In the genomic region with DNA sequence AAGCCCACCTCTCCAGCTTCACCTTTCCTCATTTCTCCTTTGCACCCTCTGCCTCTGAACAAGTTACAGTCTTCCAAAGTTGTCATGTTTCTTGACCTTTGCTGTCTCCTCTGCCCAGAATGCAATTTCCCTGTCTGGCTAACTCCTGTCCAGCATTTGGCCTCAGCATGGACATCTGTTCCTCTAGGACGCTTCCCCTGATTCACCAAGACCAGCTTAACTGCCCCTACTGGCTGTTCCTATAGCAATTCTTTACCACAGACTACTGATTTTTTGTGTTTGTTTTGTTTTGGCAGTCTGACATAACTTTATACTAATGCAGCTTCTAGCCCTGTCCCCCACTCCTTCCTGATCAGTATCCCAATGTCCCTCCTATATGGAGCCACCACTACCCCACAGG, we compare ENCODE assay signal across 12 cellular contexts. TPM values are rescaled to one million over a fixed set of nuclear protein-coding genes. Genes with fewer than 3 reads are reported as not detected.
A peak's percentile ranks its signal among the peaks of the same experiment; 100 is the strongest.
DNase-seq lines count a peak whose midpoint lies in the region; ATAC-seq and TF ChIP-seq lines count a peak whose summit lies in the region.
"Had no signal": no experiment of that assay in that cellular context is flagged by ENCODE, and none has a peak within 500 bp of the region (broad histone marks: within the 10 kb centered on the region; RNA-seq: fewer than 3 reads in every experiment).

No MANE protein-coding gene starts in this region.

- no peaks in the 10 kb centered on the region for H3K27me3 Mint-ChIP-seq in activated naive CD4-positive, alpha-beta T cell treated with anti-CD3 and anti-CD28 coated beads for 36 hours (ENCODE audit: low read depth)
- H3K27me3 Mint-ChIP-seq in T-helper 17 cell, result no peaks in the 10 kb centered on the region

- no peak overlapping the region for H3K4me3 ChIP-seq in fibroblast of mammary gland (ENCODE audit: control insufficient read depth, low read depth, low read length)
- H3K4me3 ChIP-seq in stomach smooth muscle (ENCODE audit: low read length in 2 of 2), result no peak overlapping the region

- peaks cover 8% of the 10 kb centered on the region for H3K4me1 ChIP-seq in stomach smooth muscle (ENCODE audit: control insufficient read depth, insufficient read depth, low read length)

- no peak for DNase-seq in activated naive CD4-positive, alpha-beta T cell treated with anti-CD3 and anti-CD28 coated beads for 36 hours
- DNase-seq in activated naive CD4-positive, alpha-beta T cell (lab: John Stamatoyannopoulos, UW), result no peak
- DNase-seq in T-helper 17 cell (no peak), fibroblast of mammary gland (ENCODE audit: low read depth) (peak; percentile 29), foreskin melanocyte (no peak), GM13977 (ENCODE audit: low spot score) (no peak)
- DNase-seq: activated effector memory CD4-positive, alpha-beta T cell treated with Interleukin-2 at 50 U/mL for 16 hours; H7; NCI-H524 treated with DMSO at 0.1 percent for 48 hours had no signal

- H3K27ac ChIP-seq in stomach smooth muscle (ENCODE audit: low read length), result peak overlapping the region; percentile 24
- H3K27ac ChIP-seq: neutrophil had no signal

- H3K36me3 Mint-ChIP-seq in activated naive CD4-positive, alpha-beta T cell treated with anti-CD3 and anti-CD28 coated beads for 36 hours (ENCODE audit: low read depth), result peaks cover 2% of the 10 kb centered on the region
- no peaks in the 10 kb centered on the region for H3K36me3 Mint-ChIP-seq in T-helper 17 cell (ENCODE audit: low read depth)

- no peaks in the 10 kb centered on the region for H3K9me3 ChIP-seq in T-helper 17 cell (ENCODE audit: control insufficient read depth, low read length, poor library complexity, severe bottlenecking)
- no peaks in the 10 kb centered on the region for H3K9me3 ChIP-seq in stomach smooth muscle (ENCODE audit: control insufficient read depth in 2 of 2, low read length in 2 of 2)
- H3K9me3 ChIP-seq: neutrophil had no signal

- H3K4me3 Mint-ChIP-seq in activated naive CD4-positive, alpha-beta T cell treated with anti-CD3 and anti-CD28 coated beads for 36 hours, result no peak overlapping the region
- peak overlapping the region; percentile 98 for H3K4me3 Mint-ChIP-seq in T-helper 17 cell

- H3K9ac ChIP-seq in stomach smooth muscle (ENCODE audit: low read length in 2 of 2), result no peak overlapping the region

- H3K36me3 ChIP-seq in stomach smooth muscle (ENCODE audit: control insufficient read depth in 2 of 2, insufficient read depth in 2 of 2, low read length in 2 of 2), result peaks cover 19 to 20% of the 10 kb centered on the region in 2 donors
- H3K36me3 ChIP-seq: neutrophil had no signal

- no peak for ATAC-seq in T-helper 17 cell
- no peak for ATAC-seq in GM18520 (IDR thresholded peaks at IDR 0.05; ENCODE audit: unreplicated experiment)

- intact Hi-C loops in activated naive CD4-positive, alpha-beta T cell treated with anti-CD3 and anti-CD28 coated beads for 36 hours (cut with micrococcal nuclease), result loop anchor here (5.0 kb wide), 2 partner anchors 131 to 369 kb away; a partner anchor contains a TSS

- H3K27me3 ChIP-seq in stomach smooth muscle (ENCODE audit: control insufficient read depth in 1 of 2, insufficient read depth in 2 of 2, low read length in 2 of 2), result no peaks in the 10 kb centered on the region

- H3K4me1 Mint-ChIP-seq in activated naive CD4-positive, alpha-beta T cell treated with anti-CD3 and anti-CD28 coated beads for 36 hours (ENCODE audit: low read depth), result peaks cover 36% of the 10 kb centered on the region
- H3K4me1 Mint-ChIP-seq in T-helper 17 cell, result peaks cover 33% of the 10 kb centered on the region

- in situ Hi-C loops in GM13977 (cut with MboI; ENCODE audit: low pct_unique_long_range_greater_than_20kb, low sequenced_read_pairs, unreplicated experiment), result no loop called here

- TF ChIP-seq CTCF in fibroblast of mammary gland (conservative IDR thresholded peaks at IDR 0.05; ENCODE audit: control insufficient read depth, insufficient read depth, low read depth, low read length), result peak; percentile 18
- TF ChIP-seq CTCF in GM13977 (IDR thresholded peaks at IDR 0.05; ENCODE audit: extremely low read depth, insufficient read depth, missing control alignments), result no peak

- H3K9me3 Mint-ChIP-seq in activated naive CD4-positive, alpha-beta T cell treated with anti-CD3 and anti-CD28 coated beads for 36 hours, result no peaks in the 10 kb centered on the region

- CTCF ChIA-PET in activated naive CD4-positive, alpha-beta T cell treated with anti-CD3 and anti-CD28 coated beads for 36 hours (lab: Charles Lee), result interaction anchor here (0.6 to 15.5 kb wide), 15 partner anchors 11 to 544 kb away, joined by 3 to 367 read pairs (median 6); a partner anchor contains a TSS

- H3K27ac Mint-ChIP-seq in activated naive CD4-positive, alpha-beta T cell treated with anti-CD3 and anti-CD28 coated beads for 36 hours, result peak overlapping the region; percentile 20
- peak overlapping the region; percentile 93 for H3K27ac Mint-ChIP-seq in T-helper 17 cell

RNA-seq across cellular contexts. Expression of a gene that starts 13.4 kb away (rescaled TPM):
- total RNA-seq in activated naive CD4-positive, alpha-beta T cell treated with anti-CD3 and anti-CD28 coated beads for 36 hours, result 10 to 100 TPM; 78.2 to 82.1 TPM
- total RNA-seq in T-helper 17 cell, result 100 to 1,000 TPM; 178 to 211 TPM

RNA-seq across cellular contexts. Expression of a gene that starts 14.2 kb away (rescaled TPM):
- 10 to 100 TPM; 21.7 to 22.0 TPM for total RNA-seq in activated naive CD4-positive, alpha-beta T cell treated with anti-CD3 and anti-CD28 coated beads for 36 hours
- 10 to 100 TPM; 11.2 to 13.9 TPM for total RNA-seq in T-helper 17 cell

RNA-seq across cellular contexts. Expression of a gene that starts 28.3 kb away (rescaled TPM):
- 10 to 100 TPM; 79.5 to 82.7 TPM for total RNA-seq in activated naive CD4-positive, alpha-beta T cell treated with anti-CD3 and anti-CD28 coated beads for 36 hours
- 100 to 1,000 TPM in 1 of 2 donors, 10 to 100 TPM in 1; 97.4 to 106 TPM for total RNA-seq in T-helper 17 cell

RNA-seq across cellular contexts. Expression of a gene that starts 53.6 kb away (rescaled TPM):
- 100 to 1,000 TPM; 598 to 608 TPM for total RNA-seq in activated naive CD4-positive, alpha-beta T cell treated with anti-CD3 and anti-CD28 coated beads for 36 hours
- total RNA-seq in T-helper 17 cell, result 1,000 to 10,000 TPM; 1,324 to 1,494 TPM
